11 cellular contexts compared by ENCODE assay signal in the genomic region with DNA sequence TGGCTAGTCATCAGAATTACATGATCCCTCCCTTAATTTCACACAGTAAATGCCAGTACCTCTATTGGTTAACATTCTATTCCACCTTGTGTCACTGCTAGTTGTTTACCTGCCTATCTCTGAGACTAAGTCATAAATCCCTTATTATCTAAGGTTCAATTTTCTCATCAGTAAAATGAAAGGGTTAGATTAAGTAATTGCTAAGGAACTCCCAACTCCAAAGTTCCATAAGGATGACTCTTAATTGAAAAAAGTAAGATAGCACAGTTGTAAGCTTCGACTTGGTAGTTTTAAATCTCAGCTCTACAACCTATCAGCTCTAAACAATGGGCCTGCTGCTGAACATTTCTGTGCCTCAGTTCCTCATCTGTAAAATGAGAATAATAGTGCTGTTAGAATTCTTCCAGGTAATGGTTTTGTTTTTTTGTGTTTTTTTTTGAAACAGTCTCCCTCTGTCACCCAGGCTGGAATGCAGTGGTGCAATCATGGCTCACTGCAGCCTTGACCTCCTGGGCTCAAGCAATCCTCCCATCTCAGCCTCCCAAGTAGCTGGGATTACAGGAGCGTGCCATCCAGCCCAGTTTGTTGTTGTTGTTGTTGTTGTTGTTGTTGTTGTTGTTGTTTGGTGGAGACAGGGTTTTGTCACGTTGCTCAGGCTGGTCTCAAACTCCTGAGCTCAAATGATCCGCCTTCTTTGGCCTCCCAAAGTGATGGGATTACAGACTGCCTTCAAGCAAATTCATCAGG. TPM values are rescaled to one million over a fixed set of nuclear protein-coding genes. Genes with fewer than 3 reads are reported as not detected.
A peak's percentile ranks its signal among the peaks of the same experiment; 100 is the strongest.
DNase-seq lines count a peak whose midpoint lies in the region; ATAC-seq and TF ChIP-seq lines count a peak whose summit lies in the region.
"Had no signal": no experiment of that assay in that cellular context is flagged by ENCODE, and none has a peak within 500 bp of the region (broad histone marks: within the 10 kb centered on the region; RNA-seq: fewer than 3 reads in every experiment).

No MANE protein-coding gene starts in this region.

- no peak overlapping the region for H2AFZ ChIP-seq in Loucy (ENCODE audit: low read length)
- no peak overlapping the region for H2AFZ ChIP-seq in neural progenitor cell (replicated peaks)

- peak overlapping the region; percentile 74 to 83 (median 83) for H3K4me3 Mint-ChIP-seq in CD4-positive, CD25-positive, alpha-beta regulatory T cell
- peak overlapping the region; percentile 66 for H3K4me3 Mint-ChIP-seq in central memory CD8-positive, alpha-beta T cell
- no peak overlapping the region for H3K4me3 Mint-ChIP-seq in neural progenitor cell

- H3K27me3 Mint-ChIP-seq in CD4-positive, CD25-positive, alpha-beta regulatory T cell = no peaks in the 10 kb centered on the region
- no peaks in the 10 kb centered on the region for H3K27me3 Mint-ChIP-seq in central memory CD8-positive, alpha-beta T cell
- H3K27me3 Mint-ChIP-seq in neural progenitor cell (ENCODE audit: insufficient read depth, low read depth) = peaks cover 2% of the 10 kb centered on the region

- DNase-seq in CD4-positive, CD25-positive, alpha-beta regulatory T cell = no peak
- DNase-seq in central memory CD8-positive, alpha-beta T cell (ENCODE audit: low spot score in 2 of 2) = no peak
- DNase-seq in neural progenitor cell (ENCODE audit: low spot score) (no peak), cortex of kidney (lab: John Stamatoyannopoulos, UW) (no peak), right atrium auricular region (ENCODE audit: low spot score) (no peak)
- DNase-seq: NCI-H1092; stimulated activated CD8-positive, alpha-beta memory T cell treated with anti-CD3 and anti-CD28 coated beads, Interleukin-4, amount 100 ng/mL, for 48 hours had no signal

- no peaks in the 10 kb centered on the region for H3K9me3 ChIP-seq in CD4-positive, CD25-positive, alpha-beta regulatory T cell (ENCODE audit: control insufficient read depth in 2 of 2, low read length in 2 of 2)
- H3K9me3 ChIP-seq in Loucy (ENCODE audit: insufficient read depth, low read depth, low read length) (no peaks in the 10 kb centered on the region), neutrophil (no peaks in the 10 kb centered on the region), neural progenitor cell (ENCODE audit: low read depth) (no peaks in the 10 kb centered on the region), right atrium auricular region (no peaks in the 10 kb centered on the region)

- H3K27ac Mint-ChIP-seq in CD4-positive, CD25-positive, alpha-beta regulatory T cell = peak overlapping the region; percentile 94 to 96 (median 94)
- H3K27ac Mint-ChIP-seq in central memory CD8-positive, alpha-beta T cell (ENCODE audit: low read depth) = peak overlapping the region; percentile 88
- H3K27ac Mint-ChIP-seq in neural progenitor cell = no peak overlapping the region

- H3K36me3 ChIP-seq in CD4-positive, CD25-positive, alpha-beta regulatory T cell (ENCODE audit: control insufficient read depth, insufficient read depth, low read length) = no peaks in the 10 kb centered on the region
- H3K36me3 ChIP-seq in Loucy (ENCODE audit: insufficient read depth, low read length) = no peaks in the 10 kb centered on the region
- no peaks in the 10 kb centered on the region for H3K36me3 ChIP-seq in neutrophil
- no peaks in the 10 kb centered on the region for H3K36me3 ChIP-seq in neural progenitor cell
- H3K36me3 ChIP-seq in right atrium auricular region = no peaks in the 10 kb centered on the region

- H3K27ac ChIP-seq in CD4-positive, CD25-positive, alpha-beta regulatory T cell (ENCODE audit: insufficient read depth, low read length, poor library complexity, severe bottlenecking) = peak overlapping the region; percentile 66
- H3K27ac ChIP-seq in neutrophil (peak overlapping the region; percentile 93), neural progenitor cell (no peak overlapping the region), right atrium auricular region (peak overlapping the region in 1 of 2 donors; percentile 48)

- peaks cover 37 to 83% (median 54%) of the 10 kb centered on the region in 4 donors for H3K4me1 Mint-ChIP-seq in CD4-positive, CD25-positive, alpha-beta regulatory T cell
- H3K4me1 Mint-ChIP-seq in central memory CD8-positive, alpha-beta T cell = peaks cover 58% of the 10 kb centered on the region
- H3K4me1 Mint-ChIP-seq in neural progenitor cell = peaks cover 29% of the 10 kb centered on the region

- H3K9me3 Mint-ChIP-seq in CD4-positive, CD25-positive, alpha-beta regulatory T cell = no peaks in the 10 kb centered on the region
- H3K9me3 Mint-ChIP-seq in central memory CD8-positive, alpha-beta T cell = no peaks in the 10 kb centered on the region
- peaks cover under 1% of the 10 kb centered on the region for H3K9me3 Mint-ChIP-seq in neural progenitor cell

- H3K9me2 ChIP-seq in Loucy (replicated peaks; ENCODE audit: low read depth, low read length) = no peaks in the 10 kb centered on the region

- peaks cover 67% of the 10 kb centered on the region for H3K4me1 ChIP-seq in CD4-positive, CD25-positive, alpha-beta regulatory T cell (ENCODE audit: control insufficient read depth, insufficient read depth, low read length, poor library complexity, severe bottlenecking)
- H3K4me1 ChIP-seq in Loucy (ENCODE audit: insufficient read depth, low read length, poor library complexity, severe bottlenecking) (peaks cover 52% of the 10 kb centered on the region), neutrophil (ENCODE audit: control insufficient read depth in 1 of 2, insufficient read depth in 1 of 2, low read depth in 1 of 2, low read length in 1 of 2) (peaks cover 54 to 64% of the 10 kb centered on the region in 2 experiments), neural progenitor cell (peaks cover 17% of the 10 kb centered on the region), right atrium auricular region (peaks cover 0 to 32% of the 10 kb centered on the region in 2 donors)

- H3K4me2 ChIP-seq in Loucy (ENCODE audit: low read depth, low read length, poor library complexity, severe bottlenecking) (peak overlapping the region; percentile 76), neural progenitor cell (no peak overlapping the region)

- H3F3A ChIP-seq in Loucy (ENCODE audit: low read depth) (no peaks in the 10 kb centered on the region), neural progenitor cell (ENCODE audit: low read depth) (peaks cover 3% of the 10 kb centered on the region)

- no peaks in the 10 kb centered on the region for H3K27me3 ChIP-seq in CD4-positive, CD25-positive, alpha-beta regulatory T cell (ENCODE audit: control insufficient read depth, insufficient read depth, low read length)
- H3K27me3 ChIP-seq in Loucy (ENCODE audit: insufficient read depth, low read length, poor library complexity, severe bottlenecking) = no peaks in the 10 kb centered on the region
- no peaks in the 10 kb centered on the region for H3K27me3 ChIP-seq in neutrophil
- H3K27me3 ChIP-seq in neural progenitor cell = no peaks in the 10 kb centered on the region
- no peaks in the 10 kb centered on the region for H3K27me3 ChIP-seq in right atrium auricular region

- H4K20me1 ChIP-seq in Loucy (ENCODE audit: insufficient read depth, low read length, poor library complexity, severe bottlenecking) (no peaks in the 10 kb centered on the region), neural progenitor cell (ENCODE audit: low read depth) (peaks cover 65% of the 10 kb centered on the region)

- no peak for ATAC-seq in CD4-positive, CD25-positive, alpha-beta regulatory T cell (ENCODE audit: low read depth in 2 of 2)
- ATAC-seq in central memory CD8-positive, alpha-beta T cell (replicated peaks; ENCODE audit: extremely low read depth, poor library complexity, severe bottlenecking) = no peak
- no peak for ATAC-seq in GM18520 (IDR thresholded peaks at IDR 0.05; ENCODE audit: unreplicated experiment)

- H3K9ac ChIP-seq in Loucy (ENCODE audit: low read depth, low read length, poor library complexity, severe bottlenecking) (peak overlapping the region; percentile 40), neural progenitor cell (no peak overlapping the region)

- peaks cover 88% of the 10 kb centered on the region for H3K79me2 ChIP-seq in Loucy (ENCODE audit: insufficient read depth, low read length)
- H3K79me2 ChIP-seq in neural progenitor cell (ENCODE audit: low read depth) = peaks cover 88% of the 10 kb centered on the region

- TF ChIP-seq CTCF in Loucy (conservative IDR thresholded peaks at IDR 0.05; ENCODE audit: low read length) (no peak), neutrophil (IDR thresholded peaks at IDR 0.05) (no peak), neural progenitor cell (IDR thresholded peaks at IDR 0.05) (no peak), right atrium auricular region (IDR thresholded peaks at IDR 0.05) (no peak)

- peaks cover 5% of the 10 kb centered on the region for H3K36me3 Mint-ChIP-seq in CD4-positive, CD25-positive, alpha-beta regulatory T cell
- peaks cover under 1% of the 10 kb centered on the region for H3K36me3 Mint-ChIP-seq in central memory CD8-positive, alpha-beta T cell (ENCODE audit: insufficient read depth)
- H3K36me3 Mint-ChIP-seq in neural progenitor cell = peaks cover 6% of the 10 kb centered on the region

- H3K4me3 ChIP-seq in CD4-positive, CD25-positive, alpha-beta regulatory T cell (ENCODE audit: low read depth, low read length) = peak overlapping the region; percentile 35
- no peak overlapping the region for H3K4me3 ChIP-seq in Loucy (ENCODE audit: low read length, poor library complexity, severe bottlenecking)
- H3K4me3 ChIP-seq in neutrophil (ENCODE audit: low read depth in 1 of 2, low read length in 1 of 2) = peak overlapping the region in 1 of 2 experiments; percentile 47
- no peak overlapping the region for H3K4me3 ChIP-seq in neural progenitor cell
- H3K4me3 ChIP-seq in right atrium auricular region = no peak overlapping the region
- H3K4me3 ChIP-seq: lung had no signal

RNA-seq across cellular contexts. Expression of gene SRPK2, which starts 35.6 kb away (rescaled TPM):
- total RNA-seq in CD4-positive, CD25-positive, alpha-beta regulatory T cell = 77.2 TPM
- polyA plus RNA-seq in CD4-positive, CD25-positive, alpha-beta regulatory T cell = 10 to 100 TPM; 50.3 to 72.7 (median 59.8) TPM
- total RNA-seq in neural progenitor cell (ENCODE audit: low replicate concordance) = 44.2 and 54.1 TPM in 2 replicates
- total RNA-seq in right atrium auricular region = 10 to 100 TPM; 19.8 to 20.9 TPM
